Comparison of ENCODE assay signal across 7 cellular contexts in the genomic region with DNA sequence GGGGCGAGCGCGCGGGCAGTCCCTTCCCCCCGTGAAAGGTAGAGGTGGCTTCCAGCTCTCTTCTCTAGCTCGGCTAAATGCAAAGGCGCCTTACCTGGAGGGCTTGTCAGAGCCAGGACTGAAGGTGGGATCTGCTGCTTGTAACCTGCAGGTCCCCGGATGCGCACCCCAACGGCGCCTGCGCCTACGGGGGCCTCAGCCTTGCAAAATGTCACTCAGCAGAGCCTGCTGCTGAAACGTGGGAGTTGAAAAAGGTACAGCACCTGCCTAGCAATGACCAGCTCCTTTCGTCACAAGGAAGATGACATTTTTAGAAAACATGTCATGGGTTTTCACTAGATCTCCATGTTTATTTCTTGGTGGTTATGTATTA. TPM values are rescaled to one million over a fixed set of nuclear protein-coding genes. Genes with fewer than 3 reads are reported as not detected.
DNase-seq lines count a peak whose midpoint lies in the region; ATAC-seq, FAIRE-seq and TF ChIP-seq lines count a peak whose summit lies in the region.

No MANE protein-coding gene starts in this region.

- H3K36me3 Mint-ChIP-seq in HFFc6 (ENCODE audit: low read depth): peaks cover 6% of the 10 kb centered on the region; the same call in 1 of the 2 replicates

- H3K9me3 Mint-ChIP-seq in HFFc6: no peaks in the 10 kb centered on the region

- H3K4me3 Mint-ChIP-seq in HFFc6: peak overlapping the region; percentile 97

- no peaks in the 10 kb centered on the region for H3K36me3 ChIP-seq in bronchial epithelial cell (ENCODE audit: control insufficient read depth, insufficient read depth, low read length)

- TF ChIP-seq CTCF in GM13976 (IDR thresholded peaks at IDR 0.05; ENCODE audit: borderline replicate concordance, control extremely low read depth, extremely low read depth, insufficient read depth, missing control alignments) (no peak), HFFc6 (IDR thresholded peaks at IDR 0.05) (0 out of 2 replicates have a peak, but pooled peaks have one; percentile 27), bronchial epithelial cell (IDR thresholded peaks at IDR 0.05; ENCODE audit: insufficient read depth, low read length, severe bottlenecking) (no peak)

- H3K4me1 Mint-ChIP-seq in HFFc6 (ENCODE audit: low read depth): peaks cover 25% of the 10 kb centered on the region

- peak; percentile 35 for ATAC-seq in left lobe of liver

- H3K27me3 ChIP-seq in bronchial epithelial cell (ENCODE audit: control insufficient read depth, insufficient read depth, low read length): no peaks in the 10 kb centered on the region

- in situ Hi-C loops in GM13976 (cut with MboI; ENCODE audit: low sequenced_read_pairs, unreplicated experiment): no loop called here

- H3K27me3 Mint-ChIP-seq in HFFc6 (ENCODE audit: insufficient read depth): no peaks in the 10 kb centered on the region; the same call in none of the 2 replicates

- H3K4me3 ChIP-seq in bronchial epithelial cell (ENCODE audit: low read depth, low read length): peak overlapping the region; percentile 87

- FAIRE-seq in bronchial epithelial cell (lab: Jason Lieb, UNC): no peak

- DNase-seq in GM13976 (ENCODE audit: low spot score) (peak; percentile 80), HFFc6 (peak; percentile 8), NAMALWA (ENCODE audit: low spot score) (peak; percentile 85), bronchial epithelial cell (ENCODE audit: low read depth) (peak; percentile 50), left lobe of liver (ENCODE audit: low spot score) (peak; percentile 61)
- peak; percentile 33 to 46 (median 40) for DNase-seq in activated CD4-positive, CD25-positive, alpha-beta regulatory T cell (lab: John Stamatoyannopoulos, UW)
- peak; percentile 15 to 45 (median 22) for DNase-seq in stimulated activated CD4-positive, alpha-beta T cell treated with anti-CD3 and anti-CD28 coated beads, TNF-alpha, amount 100 ng/mL, for 1 hour (ENCODE audit: low read depth in 3 of 3, low spot score in 1 of 3)

- peak overlapping the region; percentile 83 for H3K27ac Mint-ChIP-seq in HFFc6

RNA-seq across cellular contexts. Expression of a gene that starts 0.6 kb away (rescaled TPM):
- total RNA-seq in HFFc6 (2021; fragmentation: NEBNext Ultra II Directional; extraction: Animal tissue kit (Norgen Biotek cat#: 25700)): 1 to 10 TPM; 4.0 to 4.9 (median 4.3) TPM
- 5.9 and 7.1 TPM in 2 replicates for total RNA-seq in bronchial epithelial cell
- 10.2 TPM for total RNA-seq in left lobe of liver

RNA-seq across cellular contexts. Expression of a gene that starts 0.8 kb away (rescaled TPM):
- 10 to 100 TPM; 14.6 to 18.9 (median 17.4) TPM for total RNA-seq in HFFc6 (2021; fragmentation: NEBNext Ultra II Directional; extraction: Animal tissue kit (Norgen Biotek cat#: 25700))
- 12.3 and 13.7 TPM in 2 replicates for total RNA-seq in bronchial epithelial cell
- 14.3 TPM for total RNA-seq in left lobe of liver

Comparison
In these comparisons a context has a peak if more than half of its experiments do, and no peak if none do; other contexts are left out.
1. Peak in every context shown above with its lines: DNase-seq, ATAC-seq and H3K4me3 ChIP-seq.
2. DNase-seq: peak in every context shown above with its lines; median percentile 85 in NAMALWA; 80 in GM13976; 61 in left lobe of liver; 50 in bronchial epithelial cell; 40 in activated CD4-positive, CD25-positive, alpha-beta regulatory T cell; 22 in stimulated activated CD4-positive, alpha-beta T cell treated with anti-CD3 and anti-CD28 coated beads, TNF-alpha, amount 100 ng/mL, for 1 hour; 8 in HFFc6.